Comparison of ENCODE assay signal across 1 cellular context in the genomic region with DNA sequence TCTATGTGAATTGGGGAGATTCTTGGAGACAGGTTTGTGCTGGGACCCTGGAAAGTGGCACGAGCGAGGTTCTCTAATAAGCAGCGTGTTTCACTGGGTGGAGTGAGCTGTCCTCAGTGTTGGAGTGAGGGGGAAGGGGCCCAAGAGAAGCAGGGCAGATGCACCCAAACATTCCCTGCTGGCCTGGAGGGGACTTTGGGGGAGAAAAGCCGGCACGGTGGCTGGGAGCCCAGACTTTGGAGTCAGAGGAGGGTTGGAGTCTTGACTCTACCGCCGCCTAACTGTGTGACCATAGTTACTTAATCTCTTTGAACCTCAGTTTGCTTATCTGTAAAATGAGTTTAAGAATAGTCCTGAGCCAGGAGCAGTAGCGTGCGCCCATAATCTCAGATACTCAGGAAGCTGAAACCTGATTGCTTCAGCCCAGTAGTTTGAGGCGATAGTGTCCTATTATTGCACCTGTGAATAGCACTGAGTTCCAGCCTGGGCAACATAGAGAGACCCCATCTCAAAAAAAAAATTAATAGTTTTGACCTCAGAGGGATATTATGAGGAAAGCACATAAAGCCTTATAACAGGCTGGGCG.
A peak's percentile ranks its signal among the peaks of the same experiment; 100 is the strongest.
TF ChIP-seq lines count a peak whose summit lies in the region.

No MANE protein-coding gene starts in this region.

TF ChIP-seq in K562, 482 proteins besides CTCF, POLR2A, EP300 and RAD21 (continues in another document):
- TF ChIP-seq, protein P1, sequence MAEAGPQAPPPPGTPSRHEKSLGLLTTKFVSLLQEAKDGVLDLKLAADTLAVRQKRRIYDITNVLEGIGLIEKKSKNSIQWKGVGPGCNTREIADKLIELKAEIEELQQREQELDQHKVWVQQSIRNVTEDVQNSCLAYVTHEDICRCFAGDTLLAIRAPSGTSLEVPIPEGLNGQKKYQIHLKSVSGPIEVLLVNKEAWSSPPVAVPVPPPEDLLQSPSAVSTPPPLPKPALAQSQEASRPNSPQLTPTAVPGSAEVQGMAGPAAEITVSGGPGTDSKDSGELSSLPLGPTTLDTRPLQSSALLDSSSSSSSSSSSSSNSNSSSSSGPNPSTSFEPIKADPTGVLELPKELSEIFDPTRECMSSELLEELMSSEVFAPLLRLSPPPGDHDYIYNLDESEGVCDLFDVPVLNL (CRISPR knock-in tag; IDR thresholded peaks at IDR 0.05; ENCODE audit: low read depth), result no peak
- TF ChIP-seq OTX1 (CRISPR knock-in tag; IDR thresholded peaks at IDR 0.05), result no peak
- no peak for TF ChIP-seq NCOR1 (IDR thresholded peaks at IDR 0.05)
- TF ChIP-seq ZNF140 (CRISPR knock-in tag; IDR thresholded peaks at IDR 0.05), result no peak
- TF ChIP-seq CEBPB (tag; IDR thresholded peaks at IDR 0.05), result no peak
- no peak for TF ChIP-seq POLR2B (IDR thresholded peaks at IDR 0.05; ENCODE audit: low read depth, partially characterized antibody)
- peak; percentile 12; the same call in 1 of the 2 replicates for TF ChIP-seq TCF3 (CRISPR knock-in tag; IDR thresholded peaks at IDR 0.05)
- TF ChIP-seq FOXJ2 (tag; IDR thresholded peaks at IDR 0.05), result no peak
- no peak for TF ChIP-seq CBX8 (IDR thresholded peaks at IDR 0.05; ENCODE audit: borderline replicate concordance, extremely low read depth, low read depth, low read length, poor library complexity, severe bottlenecking)
- TF ChIP-seq CCNT2 (IDR thresholded peaks at IDR 0.05; ENCODE audit: borderline replicate concordance, extremely low read depth, insufficient read length, low read depth, low read length), result no peak
- TF ChIP-seq ZNF778 (CRISPR knock-in tag; IDR thresholded peaks at IDR 0.05), result no peak
- TF ChIP-seq ZNF121 (CRISPR knock-in tag; conservative IDR thresholded peaks at IDR 0.05), result peak; percentile 90
- TF ChIP-seq BRF1 (IDR thresholded peaks at IDR 0.05; ENCODE audit: borderline replicate concordance, extremely low read depth, insufficient read length), result no peak
- no peak for TF ChIP-seq CXXC5 (CRISPR knock-in tag; IDR thresholded peaks at IDR 0.05)
- no peak for TF ChIP-seq CREB5 (CRISPR knock-in tag; IDR thresholded peaks at IDR 0.05)
- TF ChIP-seq, protein P2, sequence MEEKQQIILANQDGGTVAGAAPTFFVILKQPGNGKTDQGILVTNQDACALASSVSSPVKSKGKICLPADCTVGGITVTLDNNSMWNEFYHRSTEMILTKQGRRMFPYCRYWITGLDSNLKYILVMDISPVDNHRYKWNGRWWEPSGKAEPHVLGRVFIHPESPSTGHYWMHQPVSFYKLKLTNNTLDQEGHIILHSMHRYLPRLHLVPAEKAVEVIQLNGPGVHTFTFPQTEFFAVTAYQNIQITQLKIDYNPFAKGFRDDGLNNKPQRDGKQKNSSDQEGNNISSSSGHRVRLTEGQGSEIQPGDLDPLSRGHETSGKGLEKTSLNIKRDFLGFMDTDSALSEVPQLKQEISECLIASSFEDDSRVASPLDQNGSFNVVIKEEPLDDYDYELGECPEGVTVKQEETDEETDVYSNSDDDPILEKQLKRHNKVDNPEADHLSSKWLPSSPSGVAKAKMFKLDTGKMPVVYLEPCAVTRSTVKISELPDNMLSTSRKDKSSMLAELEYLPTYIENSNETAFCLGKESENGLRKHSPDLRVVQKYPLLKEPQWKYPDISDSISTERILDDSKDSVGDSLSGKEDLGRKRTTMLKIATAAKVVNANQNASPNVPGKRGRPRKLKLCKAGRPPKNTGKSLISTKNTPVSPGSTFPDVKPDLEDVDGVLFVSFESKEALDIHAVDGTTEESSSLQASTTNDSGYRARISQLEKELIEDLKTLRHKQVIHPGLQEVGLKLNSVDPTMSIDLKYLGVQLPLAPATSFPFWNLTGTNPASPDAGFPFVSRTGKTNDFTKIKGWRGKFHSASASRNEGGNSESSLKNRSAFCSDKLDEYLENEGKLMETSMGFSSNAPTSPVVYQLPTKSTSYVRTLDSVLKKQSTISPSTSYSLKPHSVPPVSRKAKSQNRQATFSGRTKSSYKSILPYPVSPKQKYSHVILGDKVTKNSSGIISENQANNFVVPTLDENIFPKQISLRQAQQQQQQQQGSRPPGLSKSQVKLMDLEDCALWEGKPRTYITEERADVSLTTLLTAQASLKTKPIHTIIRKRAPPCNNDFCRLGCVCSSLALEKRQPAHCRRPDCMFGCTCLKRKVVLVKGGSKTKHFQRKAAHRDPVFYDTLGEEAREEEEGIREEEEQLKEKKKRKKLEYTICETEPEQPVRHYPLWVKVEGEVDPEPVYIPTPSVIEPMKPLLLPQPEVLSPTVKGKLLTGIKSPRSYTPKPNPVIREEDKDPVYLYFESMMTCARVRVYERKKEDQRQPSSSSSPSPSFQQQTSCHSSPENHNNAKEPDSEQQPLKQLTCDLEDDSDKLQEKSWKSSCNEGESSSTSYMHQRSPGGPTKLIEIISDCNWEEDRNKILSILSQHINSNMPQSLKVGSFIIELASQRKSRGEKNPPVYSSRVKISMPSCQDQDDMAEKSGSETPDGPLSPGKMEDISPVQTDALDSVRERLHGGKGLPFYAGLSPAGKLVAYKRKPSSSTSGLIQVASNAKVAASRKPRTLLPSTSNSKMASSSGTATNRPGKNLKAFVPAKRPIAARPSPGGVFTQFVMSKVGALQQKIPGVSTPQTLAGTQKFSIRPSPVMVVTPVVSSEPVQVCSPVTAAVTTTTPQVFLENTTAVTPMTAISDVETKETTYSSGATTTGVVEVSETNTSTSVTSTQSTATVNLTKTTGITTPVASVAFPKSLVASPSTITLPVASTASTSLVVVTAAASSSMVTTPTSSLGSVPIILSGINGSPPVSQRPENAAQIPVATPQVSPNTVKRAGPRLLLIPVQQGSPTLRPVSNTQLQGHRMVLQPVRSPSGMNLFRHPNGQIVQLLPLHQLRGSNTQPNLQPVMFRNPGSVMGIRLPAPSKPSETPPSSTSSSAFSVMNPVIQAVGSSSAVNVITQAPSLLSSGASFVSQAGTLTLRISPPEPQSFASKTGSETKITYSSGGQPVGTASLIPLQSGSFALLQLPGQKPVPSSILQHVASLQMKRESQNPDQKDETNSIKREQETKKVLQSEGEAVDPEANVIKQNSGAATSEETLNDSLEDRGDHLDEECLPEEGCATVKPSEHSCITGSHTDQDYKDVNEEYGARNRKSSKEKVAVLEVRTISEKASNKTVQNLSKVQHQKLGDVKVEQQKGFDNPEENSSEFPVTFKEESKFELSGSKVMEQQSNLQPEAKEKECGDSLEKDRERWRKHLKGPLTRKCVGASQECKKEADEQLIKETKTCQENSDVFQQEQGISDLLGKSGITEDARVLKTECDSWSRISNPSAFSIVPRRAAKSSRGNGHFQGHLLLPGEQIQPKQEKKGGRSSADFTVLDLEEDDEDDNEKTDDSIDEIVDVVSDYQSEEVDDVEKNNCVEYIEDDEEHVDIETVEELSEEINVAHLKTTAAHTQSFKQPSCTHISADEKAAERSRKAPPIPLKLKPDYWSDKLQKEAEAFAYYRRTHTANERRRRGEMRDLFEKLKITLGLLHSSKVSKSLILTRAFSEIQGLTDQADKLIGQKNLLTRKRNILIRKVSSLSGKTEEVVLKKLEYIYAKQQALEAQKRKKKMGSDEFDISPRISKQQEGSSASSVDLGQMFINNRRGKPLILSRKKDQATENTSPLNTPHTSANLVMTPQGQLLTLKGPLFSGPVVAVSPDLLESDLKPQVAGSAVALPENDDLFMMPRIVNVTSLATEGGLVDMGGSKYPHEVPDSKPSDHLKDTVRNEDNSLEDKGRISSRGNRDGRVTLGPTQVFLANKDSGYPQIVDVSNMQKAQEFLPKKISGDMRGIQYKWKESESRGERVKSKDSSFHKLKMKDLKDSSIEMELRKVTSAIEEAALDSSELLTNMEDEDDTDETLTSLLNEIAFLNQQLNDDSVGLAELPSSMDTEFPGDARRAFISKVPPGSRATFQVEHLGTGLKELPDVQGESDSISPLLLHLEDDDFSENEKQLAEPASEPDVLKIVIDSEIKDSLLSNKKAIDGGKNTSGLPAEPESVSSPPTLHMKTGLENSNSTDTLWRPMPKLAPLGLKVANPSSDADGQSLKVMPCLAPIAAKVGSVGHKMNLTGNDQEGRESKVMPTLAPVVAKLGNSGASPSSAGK (IDR thresholded peaks at IDR 0.05), result no peak
- no peak for TF ChIP-seq TARDBP (IDR thresholded peaks at IDR 0.05)
- no peak for TF ChIP-seq DPF2 (IDR thresholded peaks at IDR 0.05)
- TF ChIP-seq ZFPM2 (CRISPR knock-in tag; IDR thresholded peaks at IDR 0.05), result no peak
- TF ChIP-seq POU5F1 (IDR thresholded peaks at IDR 0.05; ENCODE audit: borderline replicate concordance, low read depth, low read length, partially characterized antibody), result no peak
- no peak for TF ChIP-seq TAF9B (IDR thresholded peaks at IDR 0.05; ENCODE audit: partially characterized antibody)
- peak; percentile 63; the same call in 1 of the 2 replicates for TF ChIP-seq BCOR (IDR thresholded peaks at IDR 0.05)
- TF ChIP-seq HNRNPH1 (optimal IDR thresholded peaks at IDR 0.05; ENCODE audit: low read depth, low read length), result no peak
- TF ChIP-seq, protein P3, sequence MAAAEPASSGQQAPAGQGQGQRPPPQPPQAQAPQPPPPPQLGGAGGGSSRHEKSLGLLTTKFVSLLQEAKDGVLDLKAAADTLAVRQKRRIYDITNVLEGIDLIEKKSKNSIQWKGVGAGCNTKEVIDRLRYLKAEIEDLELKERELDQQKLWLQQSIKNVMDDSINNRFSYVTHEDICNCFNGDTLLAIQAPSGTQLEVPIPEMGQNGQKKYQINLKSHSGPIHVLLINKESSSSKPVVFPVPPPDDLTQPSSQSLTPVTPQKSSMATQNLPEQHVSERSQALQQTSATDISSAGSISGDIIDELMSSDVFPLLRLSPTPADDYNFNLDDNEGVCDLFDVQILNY (CRISPR knock-in tag; IDR thresholded peaks at IDR 0.05), result no peak
- no peak for TF ChIP-seq ZBTB8A (IDR thresholded peaks at IDR 0.05; ENCODE audit: partially characterized antibody)
- no peak for TF ChIP-seq NR2F6 (CRISPR knock-in tag; IDR thresholded peaks at IDR 0.05)
- no peak for TF ChIP-seq ZNF785 (CRISPR knock-in tag; IDR thresholded peaks at IDR 0.05)
- TF ChIP-seq ZSCAN32 (CRISPR knock-in tag; IDR thresholded peaks at IDR 0.05), result no peak
- no peak for TF ChIP-seq C11orf30 (IDR thresholded peaks at IDR 0.05; ENCODE audit: low read depth)
- 0 out of 2 replicates have a peak, but pooled peaks have one; percentile 22 for TF ChIP-seq HDAC2 (IDR thresholded peaks at IDR 0.05)
- TF ChIP-seq CBFA2T2 (conservative IDR thresholded peaks at IDR 0.05), result peak; percentile 18; the same call in 1 of the 2 replicates
- TF ChIP-seq RBM25 (IDR thresholded peaks at IDR 0.05; ENCODE audit: low read depth, low read length, severe bottlenecking), result peak; percentile 67
- TF ChIP-seq IFI16 (CRISPR knock-in tag; IDR thresholded peaks at IDR 0.05), result no peak
- no peak for TF ChIP-seq MNT (conservative IDR thresholded peaks at IDR 0.05)
- TF ChIP-seq CC2D1A (IDR thresholded peaks at IDR 0.05), result 0 out of 2 replicates have a peak, but pooled peaks have one; percentile 2
- no peak for TF ChIP-seq ZBTB2 (IDR thresholded peaks at IDR 0.05)
- TF ChIP-seq SNAPC5 (CRISPR knock-in tag; IDR thresholded peaks at IDR 0.05), result no peak
- TF ChIP-seq CBFA2T3 (IDR thresholded peaks at IDR 0.05), result 0 out of 2 replicates have a peak, but pooled peaks have one; percentile 40
- no peak for TF ChIP-seq XRCC3 (IDR thresholded peaks at IDR 0.05)
- no peak for TF ChIP-seq SRSF7 (optimal IDR thresholded peaks at IDR 0.05; ENCODE audit: low read depth, low read length)
